1 cellular context compared by ENCODE assay signal in the genomic region with DNA sequence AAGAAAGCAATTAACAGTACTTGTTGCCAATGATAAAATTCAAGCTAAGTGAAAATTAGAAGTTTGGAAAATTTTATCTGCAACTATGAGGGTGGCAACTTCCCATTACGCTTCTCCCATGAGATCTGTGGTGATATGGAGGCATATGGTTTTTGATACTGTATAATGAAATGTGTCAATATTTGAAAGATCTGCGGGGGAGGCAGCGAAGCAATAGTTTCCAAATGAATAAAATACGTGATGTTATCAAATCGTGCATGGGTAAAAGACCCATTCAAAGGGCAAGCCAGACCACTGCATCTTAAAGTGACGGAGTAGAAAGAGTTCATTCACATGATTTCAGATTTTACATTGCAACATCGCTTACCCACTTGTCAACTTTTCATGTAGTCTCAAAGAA.
TF ChIP-seq lines count a peak whose summit lies in the region.

No MANE protein-coding gene starts in this region.

TF ChIP-seq in SK-N-SH treated with all-trans-retinoic acid at 6 μM for 48 hours, 23 proteins besides CTCF, POLR2A, EP300 and RAD21 (continued from another document):
- TF ChIP-seq, protein P1, sequence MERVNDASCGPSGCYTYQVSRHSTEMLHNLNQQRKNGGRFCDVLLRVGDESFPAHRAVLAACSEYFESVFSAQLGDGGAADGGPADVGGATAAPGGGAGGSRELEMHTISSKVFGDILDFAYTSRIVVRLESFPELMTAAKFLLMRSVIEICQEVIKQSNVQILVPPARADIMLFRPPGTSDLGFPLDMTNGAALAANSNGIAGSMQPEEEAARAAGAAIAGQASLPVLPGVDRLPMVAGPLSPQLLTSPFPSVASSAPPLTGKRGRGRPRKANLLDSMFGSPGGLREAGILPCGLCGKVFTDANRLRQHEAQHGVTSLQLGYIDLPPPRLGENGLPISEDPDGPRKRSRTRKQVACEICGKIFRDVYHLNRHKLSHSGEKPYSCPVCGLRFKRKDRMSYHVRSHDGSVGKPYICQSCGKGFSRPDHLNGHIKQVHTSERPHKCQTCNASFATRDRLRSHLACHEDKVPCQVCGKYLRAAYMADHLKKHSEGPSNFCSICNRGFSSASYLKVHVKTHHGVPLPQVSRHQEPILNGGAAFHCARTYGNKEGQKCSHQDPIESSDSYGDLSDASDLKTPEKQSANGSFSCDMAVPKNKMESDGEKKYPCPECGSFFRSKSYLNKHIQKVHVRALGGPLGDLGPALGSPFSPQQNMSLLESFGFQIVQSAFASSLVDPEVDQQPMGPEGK (CRISPR knock-in tag; IDR thresholded peaks at IDR 0.05; ENCODE audit: borderline replicate concordance): no peak
- no peak for TF ChIP-seq ZNF8 (CRISPR knock-in tag; IDR thresholded peaks at IDR 0.05)
- TF ChIP-seq, protein P2, sequence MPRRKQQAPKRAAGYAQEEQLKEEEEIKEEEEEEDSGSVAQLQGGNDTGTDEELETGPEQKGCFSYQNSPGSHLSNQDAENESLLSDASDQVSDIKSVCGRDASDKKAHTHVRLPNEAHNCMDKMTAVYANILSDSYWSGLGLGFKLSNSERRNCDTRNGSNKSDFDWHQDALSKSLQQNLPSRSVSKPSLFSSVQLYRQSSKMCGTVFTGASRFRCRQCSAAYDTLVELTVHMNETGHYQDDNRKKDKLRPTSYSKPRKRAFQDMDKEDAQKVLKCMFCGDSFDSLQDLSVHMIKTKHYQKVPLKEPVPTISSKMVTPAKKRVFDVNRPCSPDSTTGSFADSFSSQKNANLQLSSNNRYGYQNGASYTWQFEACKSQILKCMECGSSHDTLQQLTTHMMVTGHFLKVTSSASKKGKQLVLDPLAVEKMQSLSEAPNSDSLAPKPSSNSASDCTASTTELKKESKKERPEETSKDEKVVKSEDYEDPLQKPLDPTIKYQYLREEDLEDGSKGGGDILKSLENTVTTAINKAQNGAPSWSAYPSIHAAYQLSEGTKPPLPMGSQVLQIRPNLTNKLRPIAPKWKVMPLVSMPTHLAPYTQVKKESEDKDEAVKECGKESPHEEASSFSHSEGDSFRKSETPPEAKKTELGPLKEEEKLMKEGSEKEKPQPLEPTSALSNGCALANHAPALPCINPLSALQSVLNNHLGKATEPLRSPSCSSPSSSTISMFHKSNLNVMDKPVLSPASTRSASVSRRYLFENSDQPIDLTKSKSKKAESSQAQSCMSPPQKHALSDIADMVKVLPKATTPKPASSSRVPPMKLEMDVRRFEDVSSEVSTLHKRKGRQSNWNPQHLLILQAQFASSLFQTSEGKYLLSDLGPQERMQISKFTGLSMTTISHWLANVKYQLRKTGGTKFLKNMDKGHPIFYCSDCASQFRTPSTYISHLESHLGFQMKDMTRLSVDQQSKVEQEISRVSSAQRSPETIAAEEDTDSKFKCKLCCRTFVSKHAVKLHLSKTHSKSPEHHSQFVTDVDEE (CRISPR knock-in tag; IDR thresholded peaks at IDR 0.05): no peak
- no peak for TF ChIP-seq PPARA (CRISPR knock-in tag; IDR thresholded peaks at IDR 0.05; ENCODE audit: borderline replicate concordance)
- TF ChIP-seq SNAI2 (CRISPR knock-in tag; IDR thresholded peaks at IDR 0.05): no peak
- no peak for TF ChIP-seq OSR1 (CRISPR knock-in tag; IDR thresholded peaks at IDR 0.05)
- no peak for TF ChIP-seq ESRRG (CRISPR knock-in tag; IDR thresholded peaks at IDR 0.05)
- no peak for TF ChIP-seq ZC3H10 (CRISPR knock-in tag; IDR thresholded peaks at IDR 0.05)
- TF ChIP-seq, protein P3, sequence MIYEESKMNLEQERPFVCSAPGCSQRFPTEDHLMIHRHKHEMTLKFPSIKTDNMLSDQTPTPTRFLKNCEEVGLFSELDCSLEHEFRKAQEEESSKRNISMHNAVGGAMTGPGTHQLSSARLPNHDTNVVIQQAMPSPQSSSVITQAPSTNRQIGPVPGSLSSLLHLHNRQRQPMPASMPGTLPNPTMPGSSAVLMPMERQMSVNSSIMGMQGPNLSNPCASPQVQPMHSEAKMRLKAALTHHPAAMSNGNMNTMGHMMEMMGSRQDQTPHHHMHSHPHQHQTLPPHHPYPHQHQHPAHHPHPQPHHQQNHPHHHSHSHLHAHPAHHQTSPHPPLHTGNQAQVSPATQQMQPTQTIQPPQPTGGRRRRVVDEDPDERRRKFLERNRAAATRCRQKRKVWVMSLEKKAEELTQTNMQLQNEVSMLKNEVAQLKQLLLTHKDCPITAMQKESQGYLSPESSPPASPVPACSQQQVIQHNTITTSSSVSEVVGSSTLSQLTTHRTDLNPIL (CRISPR knock-in tag; IDR thresholded peaks at IDR 0.05; ENCODE audit: low read depth): no peak
- no peak for TF ChIP-seq TOX (CRISPR knock-in tag; IDR thresholded peaks at IDR 0.05; ENCODE audit: borderline replicate concordance)
